10 cellular contexts compared by ENCODE assay signal in genomic region chr20:33399924-33400323, GRCh38. TPM values are rescaled to one million over a fixed set of nuclear protein-coding genes. Genes with fewer than 3 reads are reported as not detected.
DNase-seq lines count a peak whose midpoint lies in the region; ATAC-seq, FAIRE-seq and TF ChIP-seq lines count a peak whose summit lies in the region.
"Had no signal": no experiment of that assay in that cellular context is flagged by ENCODE, and none has a peak within 500 bp of the region (broad histone marks: within the 10 kb centered on the region; RNA-seq: fewer than 3 reads in every experiment).

No MANE protein-coding gene starts in this region.

- peak overlapping the region; percentile 98 for H3K4me3 ChIP-seq in AG04450 (ENCODE audit: low read depth, low read length)
- no peak overlapping the region for H3K4me3 ChIP-seq in mesendoderm (ENCODE audit: low read length)

- H3K79me2 ChIP-seq in mesendoderm (ENCODE audit: control insufficient read depth, insufficient read depth, low read length): peaks cover 29% of the 10 kb centered on the region

- H4K8ac ChIP-seq in mesendoderm (ENCODE audit: low read depth, low read length): no peak overlapping the region

- H3K23ac ChIP-seq in mesendoderm (ENCODE audit: low read length): no peak overlapping the region

- CTCF ChIA-PET in AG04450 (lab: Charles Lee): no interaction called here

- no peak overlapping the region for H2BK120ac ChIP-seq in mesendoderm (ENCODE audit: low read depth, low read length)

- no peak overlapping the region for H3K56ac ChIP-seq in mesendoderm (ENCODE audit: low read length)

- no peak for DNase-seq in AG04450 (ENCODE audit: low read depth, low spot score)
- no peak for DNase-seq in HFFc6
- DNase-seq in activated naive CD8-positive, alpha-beta T cell treated with anti-CD3 and anti-CD28 coated beads, Interleukin-2, amount 10 ng/mL, durations not matched to agents 7 days and 5 days: no peak
- no peak for DNase-seq in mesendoderm
- DNase-seq in DMS79 treated with DMSO at 0.1 percent for 48 hours (lab: John Stamatoyannopoulos, UW): no peak
- no peak for DNase-seq in GM19239 (ENCODE audit: insufficient read length, low spot score)
- no peak for DNase-seq in NCI-H1436 (lab: John Stamatoyannopoulos, UW)
- DNase-seq: amniotic stem cell, NCI-H226 had no signal

- POLR2A ChIA-PET in AG04450 (lab: Yijun Ruan, JAX): no interaction called here
- POLR2A ChIA-PET in activated naive CD8-positive, alpha-beta T cell treated with anti-CD3 and anti-CD28 coated beads, Interleukin-2, amount 10 ng/mL, durations not matched to agents 7 days and 5 days (lab: Charles Lee): interaction anchor here (0.7 to 4.6 kb wide), 3 partner anchors 44 to 263 kb away, joined by 3 to 34 read pairs (median 6); partner anchors contain the start of gene SNTA1

- H3K4me1 ChIP-seq in mesendoderm (ENCODE audit: control insufficient read depth, low read depth, low read length): peaks cover 3% of the 10 kb centered on the region

- no peak overlapping the region for H4K5ac ChIP-seq in mesendoderm (ENCODE audit: low read length)

- H2BK5ac ChIP-seq in mesendoderm (ENCODE audit: low read length): no peak overlapping the region

- no peaks in the 10 kb centered on the region for H3K9me3 Mint-ChIP-seq in HFFc6
- no peaks in the 10 kb centered on the region for H3K9me3 Mint-ChIP-seq in activated naive CD8-positive, alpha-beta T cell treated with anti-CD3 and anti-CD28 coated beads, Interleukin-2, amount 10 ng/mL, durations not matched to agents 7 days and 5 days

- H3K27ac ChIP-seq in AG04450 (ENCODE audit: low read depth, low read length) (no peak overlapping the region), mesendoderm (ENCODE audit: low read depth, low read length) (no peak overlapping the region)

- no peaks in the 10 kb centered on the region for H3K36me3 ChIP-seq in mesendoderm (ENCODE audit: control insufficient read depth, insufficient read depth, low read length)

- H3K18ac ChIP-seq in mesendoderm (ENCODE audit: low read length): no peak overlapping the region

- H3K79me1 ChIP-seq in mesendoderm (ENCODE audit: low read length): peaks cover 17% of the 10 kb centered on the region

- no peaks in the 10 kb centered on the region; the same call in none of the 2 replicates for H3K27me3 Mint-ChIP-seq in HFFc6 (ENCODE audit: insufficient read depth)
- no peaks in the 10 kb centered on the region for H3K27me3 Mint-ChIP-seq in activated naive CD8-positive, alpha-beta T cell treated with anti-CD3 and anti-CD28 coated beads, Interleukin-2, amount 10 ng/mL, durations not matched to agents 7 days and 5 days

- no peaks in the 10 kb centered on the region; the same call in 1 of the 2 replicates for H3K9me3 ChIP-seq in AG04450 (ENCODE audit: control insufficient read depth, insufficient read depth, low read length)

- H2AK5ac ChIP-seq in mesendoderm (ENCODE audit: low read length): no peak overlapping the region

- H3K4ac ChIP-seq in mesendoderm (ENCODE audit: low read depth, low read length): no peak overlapping the region

- H3K4me2 ChIP-seq in mesendoderm (ENCODE audit: low read length): peak overlapping the region; percentile 22

- peak overlapping the region; percentile 98 for H3K4me3 Mint-ChIP-seq in HFFc6
- H3K4me3 Mint-ChIP-seq in activated naive CD8-positive, alpha-beta T cell treated with anti-CD3 and anti-CD28 coated beads, Interleukin-2, amount 10 ng/mL, durations not matched to agents 7 days and 5 days: peak overlapping the region; percentile 92

- no peak for ATAC-seq in activated naive CD8-positive, alpha-beta T cell treated with anti-CD3 and anti-CD28 coated beads, Interleukin-2, amount 10 ng/mL, durations not matched to agents 7 days and 5 days (ENCODE audit: low read depth)
- ATAC-seq in HG03457 (IDR thresholded peaks at IDR 0.05; ENCODE audit: unreplicated experiment): no peak

- peaks cover 8% of the 10 kb centered on the region; the same call in 1 of the 2 replicates for H3K36me3 Mint-ChIP-seq in HFFc6 (ENCODE audit: low read depth)
- peaks cover 6% of the 10 kb centered on the region for H3K36me3 Mint-ChIP-seq in activated naive CD8-positive, alpha-beta T cell treated with anti-CD3 and anti-CD28 coated beads, Interleukin-2, amount 10 ng/mL, durations not matched to agents 7 days and 5 days

- H2BK15ac ChIP-seq in mesendoderm (replicated peaks; ENCODE audit: low read depth): no peak overlapping the region

- H3K9ac ChIP-seq in mesendoderm (ENCODE audit: low read length): peak overlapping the region; percentile 9

- no CpG with 5 or more reads among the region's 6 CpGs for WGBS in mesendoderm (ENCODE audit: extremely low coverage, insufficient coverage, low lambda C conversion rate)

- no peak for FAIRE-seq in GM19239 (lab: Jason Lieb, UNC)

- H3K4me1 Mint-ChIP-seq in HFFc6 (ENCODE audit: low read depth): peaks cover 38% of the 10 kb centered on the region
- H3K4me1 Mint-ChIP-seq in activated naive CD8-positive, alpha-beta T cell treated with anti-CD3 and anti-CD28 coated beads, Interleukin-2, amount 10 ng/mL, durations not matched to agents 7 days and 5 days: peaks cover 25% of the 10 kb centered on the region

- no peak overlapping the region for H3K27ac Mint-ChIP-seq in HFFc6
- no peak overlapping the region for H3K27ac Mint-ChIP-seq in activated naive CD8-positive, alpha-beta T cell treated with anti-CD3 and anti-CD28 coated beads, Interleukin-2, amount 10 ng/mL, durations not matched to agents 7 days and 5 days

- no peak for TF ChIP-seq CTCF in AG04450 (IDR thresholded peaks at IDR 0.05; ENCODE audit: low read depth, low read length)
- no peak for TF ChIP-seq CTCF in HFFc6 (IDR thresholded peaks at IDR 0.05)

- H3K27me3 ChIP-seq in AG04450 (ENCODE audit: control insufficient read depth, insufficient read depth, low read length): no peaks in the 10 kb centered on the region
- H3K27me3 ChIP-seq in mesendoderm (ENCODE audit: insufficient read depth, low read length, poor library complexity): no peaks in the 10 kb centered on the region

RNA-seq across cellular contexts. Expression of gene CDK5RAP1, which starts 1.4 kb away (rescaled TPM):
- 24.6 and 25.6 TPM in 2 replicates for polyA plus RNA-seq in AG04450 (2011; rRNA removed)
- polyA minus RNA-seq in AG04450 (2011; rRNA and poly(A)+ RNA removed): 22.4 and 30.1 TPM in 2 replicates
- total RNA-seq in HFFc6 (2021; fragmentation: NEBNext Ultra II Directional; extraction: Animal tissue kit (Norgen Biotek cat#: 25700)): 10 to 100 TPM; 22.8 to 28.4 (median 25.0) TPM
- 10 to 100 TPM; 40.0 to 41.5 TPM for total RNA-seq in activated naive CD8-positive, alpha-beta T cell treated with anti-CD3 and anti-CD28 coated beads, Interleukin-2, amount 10 ng/mL, durations not matched to agents 7 days and 5 days
- polyA plus RNA-seq in mesendoderm (2013, experiment 1 of 2): 23.9 TPM
- 22.7 TPM for polyA plus RNA-seq in mesendoderm (2013, experiment 2 of 2)

RNA-seq across cellular contexts. Expression of gene SNTA1, which starts 43.6 kb away (rescaled TPM):
- 6.5 and 9.5 TPM in 2 replicates for polyA plus RNA-seq in AG04450 (2011; rRNA removed)
- 5.2 and 8.6 TPM in 2 replicates for polyA minus RNA-seq in AG04450 (2011; rRNA and poly(A)+ RNA removed)
- 10 to 100 TPM; 13.9 to 22.2 (median 20.9) TPM for total RNA-seq in HFFc6 (2021; fragmentation: NEBNext Ultra II Directional; extraction: Animal tissue kit (Norgen Biotek cat#: 25700))
- 10 to 100 TPM; 10.1 to 10.6 TPM for total RNA-seq in activated naive CD8-positive, alpha-beta T cell treated with anti-CD3 and anti-CD28 coated beads, Interleukin-2, amount 10 ng/mL, durations not matched to agents 7 days and 5 days
- 2.2 TPM for polyA plus RNA-seq in mesendoderm (2013, experiment 1 of 2)
- polyA plus RNA-seq in mesendoderm (2013, experiment 2 of 2): 2.7 TPM
